In genomic region chr14:21103710-21104447, GRCh38 we compare ENCODE assay signal across 8 cellular contexts. TPM values are rescaled to one million over a fixed set of nuclear protein-coding genes. Genes with fewer than 3 reads are reported as not detected.
DNase-seq lines count a peak whose midpoint lies in the region; ATAC-seq and TF ChIP-seq lines count a peak whose summit lies in the region.

No MANE protein-coding gene starts in this region.

- no peaks in the 10 kb centered on the region for H3K27me3 Mint-ChIP-seq in activated naive CD8-positive, alpha-beta T cell
- H3K27me3 Mint-ChIP-seq in glutamatergic neuron (ENCODE audit: unreplicated experiment), result peaks cover 8% of the 10 kb centered on the region

- peaks cover 20% of the 10 kb centered on the region for H3K4me1 Mint-ChIP-seq in activated naive CD8-positive, alpha-beta T cell (ENCODE audit: low read depth)
- peaks cover 42% of the 10 kb centered on the region for H3K4me1 Mint-ChIP-seq in glutamatergic neuron (ENCODE audit: low read depth, unreplicated experiment)

- H3K27ac ChIP-seq in SK-N-SH (ENCODE audit: low read depth in 2 of 2, low read length in 1 of 2) (peak overlapping the region; percentile 90 to 99), osteoblast (ENCODE audit: low read depth, low read length) (peak overlapping the region; percentile 98), thoracic aorta (peak overlapping the region; percentile 91 to 99)

- H3K4me3 ChIP-seq in GM12864 (ENCODE audit: low read depth, low read length), result peak overlapping the region; percentile 79
- peak overlapping the region; percentile 82 to 86 for H3K4me3 ChIP-seq in SK-N-SH (ENCODE audit: low read depth in 2 of 2, low read length in 1 of 2)
- H3K4me3 ChIP-seq in osteoblast (ENCODE audit: insufficient read depth, low read length), result peak overlapping the region; percentile 84
- H3K4me3 ChIP-seq in thoracic aorta, result peak overlapping the region; percentile 84

- DNase-seq in GM12864 (ENCODE audit: low read depth), result peak; percentile 88
- DNase-seq in NCI-H1092 (lab: John Stamatoyannopoulos, UW), result peak; percentile 97
- peak; percentile 92 for DNase-seq in SK-N-SH
- DNase-seq in glutamatergic neuron, result peak; percentile 95
- DNase-seq in osteoblast (ENCODE audit: insufficient read length, low spot score, missing footprints), result peak; percentile 99
- peak; percentile 87 for DNase-seq in thoracic aorta (ENCODE audit: low spot score)

- no peaks in the 10 kb centered on the region for H3K9me2 ChIP-seq in SK-N-SH

- no peaks in the 10 kb centered on the region for H3K36me3 Mint-ChIP-seq in activated naive CD8-positive, alpha-beta T cell
- H3K36me3 Mint-ChIP-seq in glutamatergic neuron (ENCODE audit: unreplicated experiment), result peaks cover 2% of the 10 kb centered on the region

- no peaks in the 10 kb centered on the region for H3K79me2 ChIP-seq in SK-N-SH (ENCODE audit: insufficient read depth)
- no peaks in the 10 kb centered on the region for H3K79me2 ChIP-seq in osteoblast (ENCODE audit: insufficient read depth, low read length)

- H4K20me1 ChIP-seq in SK-N-SH (ENCODE audit: insufficient read depth), result no peaks in the 10 kb centered on the region
- H4K20me1 ChIP-seq in osteoblast (ENCODE audit: insufficient read depth, low read length), result no peaks in the 10 kb centered on the region

- H3K27ac Mint-ChIP-seq in activated naive CD8-positive, alpha-beta T cell, result peak overlapping the region; percentile 94
- peak overlapping the region; percentile 89 for H3K27ac Mint-ChIP-seq in glutamatergic neuron (ENCODE audit: unreplicated experiment)

- peak; percentile 79 for TF ChIP-seq CTCF in GM12864 (IDR thresholded peaks at IDR 0.05; ENCODE audit: low read depth, low read length, missing control alignments)
- TF ChIP-seq CTCF in SK-N-SH (IDR thresholded peaks at IDR 0.05), result peak; percentile 65
- peak; percentile 64 for TF ChIP-seq CTCF in glutamatergic neuron (IDR thresholded peaks at IDR 0.05; ENCODE audit: partially characterized antibody, unreplicated experiment)
- peak; percentile 78 for TF ChIP-seq CTCF in osteoblast (IDR thresholded peaks at IDR 0.05; ENCODE audit: extremely low read depth, low read depth, low read length)
- peak; percentile 73 for TF ChIP-seq CTCF in thoracic aorta (IDR thresholded peaks at IDR 0.05)

- no peaks in the 10 kb centered on the region for H3K36me3 ChIP-seq in SK-N-SH (replicated peaks in 1 of 2; ENCODE audit: control insufficient read depth in 1 of 2, insufficient read depth in 2 of 2, low read length in 1 of 2)
- no peaks in the 10 kb centered on the region for H3K36me3 ChIP-seq in osteoblast (ENCODE audit: insufficient read depth, low read length)
- H3K36me3 ChIP-seq in thoracic aorta, result no peaks in the 10 kb centered on the region

- H3F3A ChIP-seq in SK-N-SH (replicated peaks; ENCODE audit: insufficient read depth), result peaks cover 18% of the 10 kb centered on the region

- TF ChIP-seq RAD21 in SK-N-SH (IDR thresholded peaks at IDR 0.05; ENCODE audit: low read length), result no peak

- H3K4me2 ChIP-seq in SK-N-SH (peak overlapping the region; percentile 96), osteoblast (ENCODE audit: insufficient read depth, low read length) (peak overlapping the region; percentile 89)

- CTCF ChIA-PET in SK-N-SH (lab: Yijun Ruan, JAX), result interaction anchor here (0.6 to 20.5 kb wide), 36 partner anchors 9 to 642 kb away, joined by 3 to 555 read pairs (median 6); partner anchors contain the start of genes ARHGEF40, METTL17, NDRG2 and PIP4P1

- H3K4me3 Mint-ChIP-seq in activated naive CD8-positive, alpha-beta T cell, result peak overlapping the region; percentile 88
- peak overlapping the region; percentile 98 for H3K4me3 Mint-ChIP-seq in glutamatergic neuron (ENCODE audit: unreplicated experiment)

- 4% methylated on average over 18 of the region's 62 CpGs for WGBS in SK-N-SH (ENCODE audit: low lambda C conversion rate)

- peak in 1 of 2 experiments; percentile 82; a peak in 2 of 4 replicates for TF ChIP-seq EP300 in SK-N-SH (IDR thresholded peaks at IDR 0.05; ENCODE audit: borderline replicate concordance in 1 of 2, low read depth in 1 of 2, low read length in 1 of 2)

- no peaks in the 10 kb centered on the region for H3K27me3 ChIP-seq in SK-N-SH (ENCODE audit: insufficient read depth)
- peaks cover 6% of the 10 kb centered on the region for H3K27me3 ChIP-seq in osteoblast (ENCODE audit: insufficient read depth, low read length)
- no peaks in the 10 kb centered on the region for H3K27me3 ChIP-seq in thoracic aorta (replicated peaks; ENCODE audit: insufficient read depth)

- ATAC-seq in HG02610 (IDR thresholded peaks at IDR 0.05; ENCODE audit: unreplicated experiment), result peak; percentile 92
- peak; percentile 86 for ATAC-seq in thoracic aorta (ENCODE audit: insufficient number of reproducible peaks, low FRiP score, low read depth)

- H3K9me3 Mint-ChIP-seq in activated naive CD8-positive, alpha-beta T cell (ENCODE audit: low read depth), result no peaks in the 10 kb centered on the region
- H3K9me3 Mint-ChIP-seq in glutamatergic neuron (ENCODE audit: unreplicated experiment), result peaks cover 10% of the 10 kb centered on the region

- peak overlapping the region; percentile 86 for H2AFZ ChIP-seq in SK-N-SH (ENCODE audit: low read depth)
- peak overlapping the region; percentile 95 for H2AFZ ChIP-seq in osteoblast (ENCODE audit: low read length)

- H3K9me3 ChIP-seq in SK-N-SH (no peaks in the 10 kb centered on the region), osteoblast (ENCODE audit: low read depth, low read length) (no peaks in the 10 kb centered on the region), thoracic aorta (no peaks in the 10 kb centered on the region)

- POLR2A ChIA-PET in SK-N-SH (lab: Yijun Ruan, JAX), result interaction anchor here (0.7 to 2.9 kb wide), 9 partner anchors 9 to 89 kb away, joined by 3 to 14 read pairs (median 3); partner anchors contain the start of gene ARHGEF40

- H3K4me1 ChIP-seq in SK-N-SH (ENCODE audit: control insufficient read depth in 1 of 2, insufficient read depth in 2 of 2, low read depth in 1 of 2, low read length in 1 of 2), result peaks cover 18 to 39% of the 10 kb centered on the region in 2 experiments
- H3K4me1 ChIP-seq in osteoblast (ENCODE audit: insufficient read depth, low read length), result peaks cover 39% of the 10 kb centered on the region
- H3K4me1 ChIP-seq in thoracic aorta (ENCODE audit: control insufficient read depth in 1 of 2, low read depth in 2 of 2), result peaks cover 5 to 46% of the 10 kb centered on the region in 2 donors

- peak overlapping the region; percentile 96 for H3K9ac ChIP-seq in SK-N-SH

TF ChIP-seq in SK-N-SH, 30 proteins besides CTCF, POLR2A, EP300 and RAD21 (continues in another document):
- TF ChIP-seq MAX (IDR thresholded peaks at IDR 0.05; ENCODE audit: low read depth) (0 out of 2 replicates have a peak, but pooled peaks have one; percentile 76), YY1 (IDR thresholded peaks at IDR 0.05; ENCODE audit: low read depth) (peak; percentile 32), RXRA (IDR thresholded peaks at IDR 0.05; ENCODE audit: borderline replicate concordance, low read depth) (no peak), FOSL2 (IDR thresholded peaks at IDR 0.05; ENCODE audit: borderline replicate concordance, low read depth) (peak; percentile 82; the same call in 1 of the 2 replicates), CHD2 (IDR thresholded peaks at IDR 0.05; ENCODE audit: low read length, partially characterized antibody) (peak; percentile 98), TCF12 (IDR thresholded peaks at IDR 0.05) (no peak; the same call in none of the 2 replicates), TAF1 (IDR thresholded peaks at IDR 0.05; ENCODE audit: borderline replicate concordance, low read depth, low read length) (no peak; the same call in 1 of the 2 replicates), SIN3A (IDR thresholded peaks at IDR 0.05; ENCODE audit: borderline replicate concordance, low read depth, low read length) (peak; percentile 77), RCOR1 (IDR thresholded peaks at IDR 0.05; ENCODE audit: low read length) (peak; percentile 10; the same call in 1 of the 2 replicates)

RNA-seq across cellular contexts. Expression of gene TMEM253, which starts 3.0 kb away (rescaled TPM):
- polyA plus RNA-seq in SK-N-SH (2012; rRNA removed), result 0.82 and 0.94 TPM in 2 replicates
- polyA plus RNA-seq in SK-N-SH (2012; cell fraction: cytosol; rRNA removed), result 0.41 and 0.58 TPM in 2 replicates
- 2.0 TPM in 2 replicates for polyA plus RNA-seq in SK-N-SH (2012; cell fraction: nucleus; rRNA removed)
- total RNA-seq in glutamatergic neuron (ENCODE audit: unreplicated experiment) (0.64 TPM), osteoblast (not detected in 2 replicates), thoracic aorta (not detected)

RNA-seq across cellular contexts. Expression of gene ZNF219, which starts 5.4 kb away (rescaled TPM):
- 22.1 and 24.1 TPM in 2 replicates for polyA plus RNA-seq in SK-N-SH (2012; rRNA removed)
- polyA plus RNA-seq in SK-N-SH (2012; cell fraction: cytosol; rRNA removed), result 10.7 and 24.0 TPM in 2 replicates
- polyA plus RNA-seq in SK-N-SH (2012; cell fraction: nucleus; rRNA removed), result 58.1 and 70.5 TPM in 2 replicates
- total RNA-seq in glutamatergic neuron (ENCODE audit: unreplicated experiment), result 103 TPM
- 8.3 and 9.4 TPM in 2 replicates for total RNA-seq in osteoblast
- 10 to 100 TPM; 34.7 to 74.2 TPM for total RNA-seq in thoracic aorta

RNA-seq across cellular contexts. Expression of gene ARHGEF40, which starts 33.8 kb away (rescaled TPM):
- 58.8 and 64.2 TPM in 2 replicates for polyA plus RNA-seq in SK-N-SH (2012; rRNA removed)
- polyA plus RNA-seq in SK-N-SH (2012; cell fraction: cytosol; rRNA removed), result 20.9 and 35.4 TPM in 2 replicates
- polyA plus RNA-seq in SK-N-SH (2012; cell fraction: nucleus; rRNA removed), result 201 and 236 TPM in 2 replicates
- total RNA-seq in glutamatergic neuron (ENCODE audit: unreplicated experiment) (42.4 TPM), osteoblast (33.3 and 35.4 TPM in 2 replicates), thoracic aorta (10 to 100 TPM; 51.0 to 61.7 TPM)

RNA-seq across cellular contexts. Expression of gene RNASE8, which starts 46.3 kb away (rescaled TPM):
- polyA plus RNA-seq in SK-N-SH (2012; rRNA removed), result not detected in 2 replicates
- not detected in 2 replicates for polyA plus RNA-seq in SK-N-SH (2012; cell fraction: cytosol; rRNA removed)
- not detected in 2 replicates for polyA plus RNA-seq in SK-N-SH (2012; cell fraction: nucleus; rRNA removed)
- total RNA-seq in glutamatergic neuron (ENCODE audit: unreplicated experiment) (not detected), osteoblast (not detected in 2 replicates), thoracic aorta (not detected)

RNA-seq across cellular contexts. Expression of gene OR5AU1, which starts 52.0 kb away (rescaled TPM):
- polyA plus RNA-seq in SK-N-SH (2012; rRNA removed), result not detected in 2 replicates
- polyA plus RNA-seq in SK-N-SH (2012; cell fraction: cytosol; rRNA removed), result not detected in 2 replicates
- not detected in 2 replicates for polyA plus RNA-seq in SK-N-SH (2012; cell fraction: nucleus; rRNA removed)
- total RNA-seq in glutamatergic neuron (ENCODE audit: unreplicated experiment), result not detected
- total RNA-seq in osteoblast, result not detected in 2 replicates
- total RNA-seq in thoracic aorta, result not detected

Comparison
In these comparisons a context has a peak if more than half of its experiments do, and no peak if none do; other contexts are left out.
1. Peak in every context shown above with its lines: DNase-seq, ATAC-seq, H3K4me3 ChIP-seq and H3K27ac ChIP-seq.